1 cellular context compared by ENCODE assay signal in genomic region chr2:28577796-28578680, GRCh38.
TF ChIP-seq lines count a peak whose summit lies in the region.

No MANE protein-coding gene starts in this region.

TF ChIP-seq in K562, 482 proteins besides CTCF, POLR2A, EP300 and RAD21 (continued from another document):
- TF ChIP-seq PRDM10 (IDR thresholded peaks at IDR 0.05; ENCODE audit: partially characterized antibody): peak; percentile 24
- no peak for TF ChIP-seq E2F8 (IDR thresholded peaks at IDR 0.05; ENCODE audit: low read depth, partially characterized antibody)
- no peak for TF ChIP-seq SIRT6 (IDR thresholded peaks at IDR 0.05; ENCODE audit: low read depth, low read length)
- peak; percentile 86 for TF ChIP-seq EGR1 (conservative IDR thresholded peaks at IDR 0.05)
- no peak for TF ChIP-seq KDM4B (IDR thresholded peaks at IDR 0.05; ENCODE audit: borderline replicate concordance in 2 of 2, low read depth in 1 of 2)
- TF ChIP-seq HMG20A (CRISPR knock-in tag; conservative IDR thresholded peaks at IDR 0.05): no peak
- TF ChIP-seq FOXJ2 (tag; IDR thresholded peaks at IDR 0.05): no peak
- TF ChIP-seq, protein P1, sequence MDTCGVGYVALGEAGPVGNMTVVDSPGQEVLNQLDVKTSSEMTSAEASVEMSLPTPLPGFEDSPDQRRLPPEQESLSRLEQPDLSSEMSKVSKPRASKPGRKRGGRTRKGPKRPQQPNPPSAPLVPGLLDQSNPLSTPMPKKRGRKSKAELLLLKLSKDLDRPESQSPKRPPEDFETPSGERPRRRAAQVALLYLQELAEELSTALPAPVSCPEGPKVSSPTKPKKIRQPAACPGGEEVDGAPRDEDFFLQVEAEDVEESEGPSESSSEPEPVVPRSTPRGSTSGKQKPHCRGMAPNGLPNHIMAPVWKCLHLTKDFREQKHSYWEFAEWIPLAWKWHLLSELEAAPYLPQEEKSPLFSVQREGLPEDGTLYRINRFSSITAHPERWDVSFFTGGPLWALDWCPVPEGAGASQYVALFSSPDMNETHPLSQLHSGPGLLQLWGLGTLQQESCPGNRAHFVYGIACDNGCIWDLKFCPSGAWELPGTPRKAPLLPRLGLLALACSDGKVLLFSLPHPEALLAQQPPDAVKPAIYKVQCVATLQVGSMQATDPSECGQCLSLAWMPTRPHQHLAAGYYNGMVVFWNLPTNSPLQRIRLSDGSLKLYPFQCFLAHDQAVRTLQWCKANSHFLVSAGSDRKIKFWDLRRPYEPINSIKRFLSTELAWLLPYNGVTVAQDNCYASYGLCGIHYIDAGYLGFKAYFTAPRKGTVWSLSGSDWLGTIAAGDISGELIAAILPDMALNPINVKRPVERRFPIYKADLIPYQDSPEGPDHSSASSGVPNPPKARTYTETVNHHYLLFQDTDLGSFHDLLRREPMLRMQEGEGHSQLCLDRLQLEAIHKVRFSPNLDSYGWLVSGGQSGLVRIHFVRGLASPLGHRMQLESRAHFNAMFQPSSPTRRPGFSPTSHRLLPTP (IDR thresholded peaks at IDR 0.05; ENCODE audit: borderline replicate concordance, extremely low read depth, insufficient read length): no peak
- TF ChIP-seq BDP1 (IDR thresholded peaks at IDR 0.05; ENCODE audit: insufficient read depth, insufficient read length): no peak
- TF ChIP-seq SMARCA5 (IDR thresholded peaks at IDR 0.05): no peak
- TF ChIP-seq MAFK (IDR thresholded peaks at IDR 0.05; ENCODE audit: low read length): no peak
